ENCODE assay signal across 1 cellular context in the genomic region with DNA sequence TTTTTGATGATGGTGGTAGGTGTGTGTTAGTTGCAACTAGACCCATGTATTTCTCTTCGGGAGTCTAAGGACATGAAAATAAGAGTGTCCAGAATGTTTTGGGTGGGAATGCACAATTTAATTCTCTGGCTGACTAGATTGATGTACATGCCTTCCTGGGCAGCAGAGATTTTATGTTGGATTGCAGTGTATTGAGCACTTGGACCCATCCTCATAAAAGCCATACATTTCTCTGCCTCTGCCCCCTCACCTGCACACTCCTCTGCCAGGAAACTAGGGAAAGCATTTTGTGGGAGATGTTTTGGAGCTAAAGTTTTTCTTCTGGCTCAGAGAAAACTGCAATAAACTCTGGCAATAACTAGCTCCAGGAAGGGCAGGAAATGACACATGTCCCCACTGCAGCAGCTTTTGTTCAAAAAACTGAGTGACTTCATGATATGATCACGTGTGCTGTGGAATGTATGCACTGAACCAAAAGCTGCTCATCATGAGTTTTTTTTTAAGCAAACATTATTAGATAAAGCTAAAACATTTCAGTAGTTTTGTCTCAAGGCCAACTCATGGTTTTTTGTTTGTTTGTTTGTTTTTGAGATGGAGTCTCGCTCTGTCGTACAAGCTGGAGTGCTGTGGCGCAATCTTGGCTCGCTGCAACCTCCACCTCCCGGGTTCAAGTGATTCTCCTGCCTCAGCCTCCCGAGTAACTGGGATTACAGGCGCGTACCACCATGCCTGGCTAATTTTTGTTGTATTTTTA.
TF ChIP-seq lines count a peak whose summit lies in the region.

No MANE protein-coding gene starts in this region.

TF ChIP-seq in SK-N-SH, 30 proteins besides CTCF, POLR2A, EP300 and RAD21 (continued from another document):
- no peak for TF ChIP-seq USF2 (IDR thresholded peaks at IDR 0.05; ENCODE audit: borderline replicate concordance, low read depth, low read length)
- TF ChIP-seq RFX5 (IDR thresholded peaks at IDR 0.05; ENCODE audit: low read length): no peak
- TF ChIP-seq GATA2 (CRISPR knock-in tag; IDR thresholded peaks at IDR 0.05): no peak
- peak; percentile 54 for TF ChIP-seq NFIC (IDR thresholded peaks at IDR 0.05; ENCODE audit: borderline replicate concordance)
- no peak for TF ChIP-seq NRF1 (IDR thresholded peaks at IDR 0.05; ENCODE audit: low read depth, low read length)
- peak; percentile 47; the same call in 1 of the 2 replicates for TF ChIP-seq FOSL2 (IDR thresholded peaks at IDR 0.05; ENCODE audit: borderline replicate concordance, low read depth)
- no peak for TF ChIP-seq TEAD4 (IDR thresholded peaks at IDR 0.05; ENCODE audit: borderline replicate concordance, insufficient read depth)
- TF ChIP-seq POLR2AphosphoS5 (IDR thresholded peaks at IDR 0.05; ENCODE audit: low read depth, low read length): peak; percentile 73
- TF ChIP-seq, protein P1, sequence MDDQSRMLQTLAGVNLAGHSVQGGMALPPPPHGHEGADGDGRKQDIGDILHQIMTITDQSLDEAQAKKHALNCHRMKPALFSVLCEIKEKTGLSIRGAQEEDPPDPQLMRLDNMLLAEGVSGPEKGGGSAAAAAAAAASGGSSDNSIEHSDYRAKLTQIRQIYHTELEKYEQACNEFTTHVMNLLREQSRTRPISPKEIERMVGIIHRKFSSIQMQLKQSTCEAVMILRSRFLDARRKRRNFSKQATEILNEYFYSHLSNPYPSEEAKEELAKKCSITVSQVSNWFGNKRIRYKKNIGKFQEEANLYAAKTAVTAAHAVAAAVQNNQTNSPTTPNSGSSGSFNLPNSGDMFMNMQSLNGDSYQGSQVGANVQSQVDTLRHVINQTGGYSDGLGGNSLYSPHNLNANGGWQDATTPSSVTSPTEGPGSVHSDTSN (IDR thresholded peaks at IDR 0.05): peak; percentile 48; the same call in 1 of the 2 replicates
- TF ChIP-seq RXRA (IDR thresholded peaks at IDR 0.05; ENCODE audit: borderline replicate concordance, low read depth): no peak
- TF ChIP-seq, protein P2, sequence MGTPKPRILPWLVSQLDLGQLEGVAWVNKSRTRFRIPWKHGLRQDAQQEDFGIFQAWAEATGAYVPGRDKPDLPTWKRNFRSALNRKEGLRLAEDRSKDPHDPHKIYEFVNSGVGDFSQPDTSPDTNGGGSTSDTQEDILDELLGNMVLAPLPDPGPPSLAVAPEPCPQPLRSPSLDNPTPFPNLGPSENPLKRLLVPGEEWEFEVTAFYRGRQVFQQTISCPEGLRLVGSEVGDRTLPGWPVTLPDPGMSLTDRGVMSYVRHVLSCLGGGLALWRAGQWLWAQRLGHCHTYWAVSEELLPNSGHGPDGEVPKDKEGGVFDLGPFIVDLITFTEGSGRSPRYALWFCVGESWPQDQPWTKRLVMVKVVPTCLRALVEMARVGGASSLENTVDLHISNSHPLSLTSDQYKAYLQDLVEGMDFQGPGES (IDR thresholded peaks at IDR 0.05; ENCODE audit: low read depth, low read length): no peak
- TF ChIP-seq JUND (IDR thresholded peaks at IDR 0.05): peak; percentile 71
- TF ChIP-seq, protein P3, sequence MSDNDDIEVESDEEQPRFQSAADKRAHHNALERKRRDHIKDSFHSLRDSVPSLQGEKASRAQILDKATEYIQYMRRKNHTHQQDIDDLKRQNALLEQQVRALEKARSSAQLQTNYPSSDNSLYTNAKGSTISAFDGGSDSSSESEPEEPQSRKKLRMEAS (IDR thresholded peaks at IDR 0.05; ENCODE audit: low read depth): peak; percentile 70; the same call in 1 of the 2 replicates
- peak; percentile 91 for TF ChIP-seq USF1 (IDR thresholded peaks at IDR 0.05; ENCODE audit: borderline replicate concordance, low read depth)
- no peak; the same call in 1 of the 2 replicates for TF ChIP-seq TAF1 (IDR thresholded peaks at IDR 0.05; ENCODE audit: borderline replicate concordance, low read depth, low read length)
- TF ChIP-seq, protein P4, sequence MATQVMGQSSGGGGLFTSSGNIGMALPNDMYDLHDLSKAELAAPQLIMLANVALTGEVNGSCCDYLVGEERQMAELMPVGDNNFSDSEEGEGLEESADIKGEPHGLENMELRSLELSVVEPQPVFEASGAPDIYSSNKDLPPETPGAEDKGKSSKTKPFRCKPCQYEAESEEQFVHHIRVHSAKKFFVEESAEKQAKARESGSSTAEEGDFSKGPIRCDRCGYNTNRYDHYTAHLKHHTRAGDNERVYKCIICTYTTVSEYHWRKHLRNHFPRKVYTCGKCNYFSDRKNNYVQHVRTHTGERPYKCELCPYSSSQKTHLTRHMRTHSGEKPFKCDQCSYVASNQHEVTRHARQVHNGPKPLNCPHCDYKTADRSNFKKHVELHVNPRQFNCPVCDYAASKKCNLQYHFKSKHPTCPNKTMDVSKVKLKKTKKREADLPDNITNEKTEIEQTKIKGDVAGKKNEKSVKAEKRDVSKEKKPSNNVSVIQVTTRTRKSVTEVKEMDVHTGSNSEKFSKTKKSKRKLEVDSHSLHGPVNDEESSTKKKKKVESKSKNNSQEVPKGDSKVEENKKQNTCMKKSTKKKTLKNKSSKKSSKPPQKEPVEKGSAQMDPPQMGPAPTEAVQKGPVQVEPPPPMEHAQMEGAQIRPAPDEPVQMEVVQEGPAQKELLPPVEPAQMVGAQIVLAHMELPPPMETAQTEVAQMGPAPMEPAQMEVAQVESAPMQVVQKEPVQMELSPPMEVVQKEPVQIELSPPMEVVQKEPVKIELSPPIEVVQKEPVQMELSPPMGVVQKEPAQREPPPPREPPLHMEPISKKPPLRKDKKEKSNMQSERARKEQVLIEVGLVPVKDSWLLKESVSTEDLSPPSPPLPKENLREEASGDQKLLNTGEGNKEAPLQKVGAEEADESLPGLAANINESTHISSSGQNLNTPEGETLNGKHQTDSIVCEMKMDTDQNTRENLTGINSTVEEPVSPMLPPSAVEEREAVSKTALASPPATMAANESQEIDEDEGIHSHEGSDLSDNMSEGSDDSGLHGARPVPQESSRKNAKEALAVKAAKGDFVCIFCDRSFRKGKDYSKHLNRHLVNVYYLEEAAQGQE (IDR thresholded peaks at IDR 0.05; ENCODE audit: low read depth, low read length): no peak
- TF ChIP-seq SIN3A (IDR thresholded peaks at IDR 0.05; ENCODE audit: borderline replicate concordance, low read depth, low read length): no peak; the same call in 1 of the 2 replicates
- TF ChIP-seq ELF1 (IDR thresholded peaks at IDR 0.05): no peak
- no peak for TF ChIP-seq SMC3 (IDR thresholded peaks at IDR 0.05; ENCODE audit: low read depth, low read length)
- TF ChIP-seq ZBTB33 (IDR thresholded peaks at IDR 0.05; ENCODE audit: borderline replicate concordance, low read depth): no peak
- no peak for TF ChIP-seq FOXJ3 (CRISPR knock-in tag; IDR thresholded peaks at IDR 0.05)
- peak; percentile 62; the same call in 1 of the 2 replicates for TF ChIP-seq TCF12 (IDR thresholded peaks at IDR 0.05)
- no peak for TF ChIP-seq FOXM1 (IDR thresholded peaks at IDR 0.05; ENCODE audit: low read depth)
- no peak for TF ChIP-seq MEF2A (IDR thresholded peaks at IDR 0.05; ENCODE audit: borderline replicate concordance, low read depth)
- no peak for TF ChIP-seq GABPA (IDR thresholded peaks at IDR 0.05; ENCODE audit: low read depth)
- no peak for TF ChIP-seq CHD2 (IDR thresholded peaks at IDR 0.05; ENCODE audit: low read length, partially characterized antibody)
